Comparison of ENCODE assay signal across 1 cellular context in genomic region chr21:38293765-38294164, GRCh38.
TF ChIP-seq lines count a peak whose summit lies in the region.

No MANE protein-coding gene starts in this region.

TF ChIP-seq in liver, 16 proteins besides CTCF, POLR2A, EP300 and RAD21 (continued from another document):
- peak; percentile 81 for TF ChIP-seq REST (IDR thresholded peaks at IDR 0.05)
- peak; percentile 81 for TF ChIP-seq ZBTB33 (IDR thresholded peaks at IDR 0.05)
- TF ChIP-seq HNF4G (IDR thresholded peaks at IDR 0.05) = peak; percentile 97
- peak; percentile 99 for TF ChIP-seq NR2F2 (IDR thresholded peaks at IDR 0.05)
- TF ChIP-seq, protein P1, sequence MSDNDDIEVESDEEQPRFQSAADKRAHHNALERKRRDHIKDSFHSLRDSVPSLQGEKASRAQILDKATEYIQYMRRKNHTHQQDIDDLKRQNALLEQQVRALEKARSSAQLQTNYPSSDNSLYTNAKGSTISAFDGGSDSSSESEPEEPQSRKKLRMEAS (IDR thresholded peaks at IDR 0.05) = peak; percentile 98
TF ChIP-seq in liver: peak in this region for 13.
